ENCODE assay signal across 22 cellular contexts in the genomic region with DNA sequence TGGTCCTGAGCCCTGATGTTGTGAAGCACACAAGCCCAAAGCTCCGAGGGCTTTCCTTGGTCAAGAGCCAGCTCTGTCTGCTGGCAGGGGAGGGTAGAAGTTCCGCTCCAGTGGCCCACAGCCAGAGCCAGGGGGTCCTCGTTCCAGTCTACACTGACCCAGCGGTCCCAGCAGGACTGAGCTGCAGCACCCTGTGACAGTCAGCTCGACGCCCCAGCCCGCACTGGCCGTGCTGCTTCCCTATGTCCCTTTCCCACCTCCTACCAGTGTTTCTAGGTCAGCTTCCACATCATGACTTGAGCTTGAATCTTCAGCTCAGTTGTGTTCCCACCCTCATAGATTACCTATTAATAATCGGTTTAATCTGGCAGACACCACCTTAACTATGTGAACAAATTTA. TPM values are rescaled to one million over a fixed set of nuclear protein-coding genes. Genes with fewer than 3 reads are reported as not detected.
DNase-seq lines count a peak whose midpoint lies in the region; ATAC-seq and TF ChIP-seq lines count a peak whose summit lies in the region.
"Had no signal": no experiment of that assay in that cellular context is flagged by ENCODE, and none has a peak within 500 bp of the region (broad histone marks: within the 10 kb centered on the region; RNA-seq: fewer than 3 reads in every experiment).

No MANE protein-coding gene starts in this region.

- H3K4me3 Mint-ChIP-seq in CD8-positive, alpha-beta T cell: no peak overlapping the region
- H3K4me3 Mint-ChIP-seq: B cell; CD4-positive, alpha-beta T cell; CD8-positive, alpha-beta memory T cell had no signal

- peak; percentile 14 for DNase-seq in NCI-H1092 treated with DMSO at 0.1 percent for 48 hours (lab: John Stamatoyannopoulos, UW)
- no peak for DNase-seq in NCI-H1092 (lab: John Stamatoyannopoulos, UW)
- peak; percentile 14 to 17 for DNase-seq in thyroid gland
- DNase-seq in NCI-H1436 (lab: John Stamatoyannopoulos, UW): no peak
- DNase-seq in CD8-positive, alpha-beta T cell: no peak
- DNase-seq: AML-193; CD4-positive, alpha-beta T cell; CD8-positive, alpha-beta memory T cell; COR-L47; DMS 273 treated with DMSO at 0.1 percent for 48 hours; DMS153; DMS53; DMS79; DND-41; EL; GDM1 had no signal

- TF ChIP-seq CTCF in thyroid gland (IDR thresholded peaks at IDR 0.05): no peak
- no peak for TF ChIP-seq CTCF in CD8-positive, alpha-beta T cell (IDR thresholded peaks at IDR 0.05)

- whole genome bisulfite sequencing in thyroid gland, 2 donors: 65 to 66% methylated on average over 9 of the region's 9 CpGs

- TF ChIP-seq POLR2A in thyroid gland (IDR thresholded peaks at IDR 0.05): no peak

- H3K27me3 ChIP-seq in thyroid gland: no peaks in the 10 kb centered on the region
- no peaks in the 10 kb centered on the region for H3K27me3 ChIP-seq in CD8-positive, alpha-beta T cell (ENCODE audit: insufficient read depth, low read length)
- H3K27me3 ChIP-seq: BLaER1 treated with 17β-estradiol and CSF1 and Interleukin-3, amounts not matched to agents 10 nM and 100 nM had no signal

- no peaks in the 10 kb centered on the region for H3K4me1 ChIP-seq in thyroid gland
- no peaks in the 10 kb centered on the region for H3K4me1 ChIP-seq in CD8-positive, alpha-beta T cell (ENCODE audit: insufficient read depth, low read length)
- H3K4me1 ChIP-seq: A549; BLaER1 treated with 17β-estradiol and CSF1 and Interleukin-3, amounts not matched to agents 10 nM and 100 nM had no signal

- intact Hi-C loops in thyroid gland (cut with DNase I): loop anchor here (5.0 to 10.0 kb wide), 2 partner anchors 135 to 323 kb away; no protein-coding TSS in a partner anchor
- intact Hi-C loops in CD8-positive, alpha-beta T cell (cut with DNase I, micrococcal nuclease): no loop called here

- H3K27ac ChIP-seq in thyroid gland: no peak overlapping the region
- H3K27ac ChIP-seq in CD8-positive, alpha-beta T cell (ENCODE audit: low read depth, low read length): no peak overlapping the region
- H3K27ac ChIP-seq: 22Rv1; A549; BLaER1 treated with 17β-estradiol and CSF1 and Interleukin-3, amounts not matched to agents 10 nM and 100 nM; C4-2B had no signal

- CTCF ChIA-PET in CD8-positive, alpha-beta T cell (lab: Charles Lee): interaction anchor here (4.8 kb wide), 1 partner anchor 322 kb away, joined by 24 read pairs; no protein-coding TSS in a partner anchor

- H3K36me3 Mint-ChIP-seq in CD8-positive, alpha-beta T cell: no peaks in the 10 kb centered on the region
- H3K36me3 Mint-ChIP-seq: CD8-positive, alpha-beta memory T cell had no signal

- ATAC-seq in CD8-positive, alpha-beta T cell: no peak
- ATAC-seq: A549, GM12878 had no signal

- H3K27ac Mint-ChIP-seq in CD8-positive, alpha-beta T cell: no peak overlapping the region
- H3K27ac Mint-ChIP-seq: B cell; CD4-positive, alpha-beta T cell; CD8-positive, alpha-beta memory T cell had no signal

- peaks cover 7% of the 10 kb centered on the region for H3K4me1 Mint-ChIP-seq in CD8-positive, alpha-beta T cell (ENCODE audit: low read depth)

- H3K9me3 ChIP-seq in thyroid gland: no peaks in the 10 kb centered on the region
- no peaks in the 10 kb centered on the region for H3K9me3 ChIP-seq in CD8-positive, alpha-beta T cell (ENCODE audit: low read length)
- H3K9me3 ChIP-seq: A549; BLaER1 treated with 17β-estradiol and CSF1 and Interleukin-3, amounts not matched to agents 10 nM and 100 nM had no signal

- H3K4me3 ChIP-seq in thyroid gland (replicated peaks in 1 of 3): no peak overlapping the region
- no peak overlapping the region for H3K4me3 ChIP-seq in CD8-positive, alpha-beta T cell (ENCODE audit: low read depth, low read length)
- H3K4me3 ChIP-seq: A549; BLaER1 treated with 17β-estradiol and CSF1 and Interleukin-3, amounts not matched to agents 10 nM and 100 nM; GM12878 had no signal

- H3K36me3 ChIP-seq in thyroid gland: no peaks in the 10 kb centered on the region
- no peaks in the 10 kb centered on the region for H3K36me3 ChIP-seq in CD8-positive, alpha-beta T cell (ENCODE audit: insufficient read depth, low read length)
- H3K36me3 ChIP-seq: BLaER1 treated with 17β-estradiol and CSF1 and Interleukin-3, amounts not matched to agents 10 nM and 100 nM had no signal

- H3K27me3 Mint-ChIP-seq in CD8-positive, alpha-beta T cell (ENCODE audit: low read depth): peaks cover 12% of the 10 kb centered on the region

- H3K9me3 Mint-ChIP-seq in CD8-positive, alpha-beta T cell: no peaks in the 10 kb centered on the region
- H3K9me3 Mint-ChIP-seq: CD4-positive, alpha-beta T cell; CD8-positive, alpha-beta memory T cell had no signal

- POLR2A ChIA-PET in CD8-positive, alpha-beta T cell (lab: Charles Lee): no interaction called here

RNA-seq across cellular contexts. Expression of a gene that starts 22.5 kb away (rescaled TPM):
- 100 to 1,000 TPM in 3 of 4 donors, 10 to 100 TPM in 1; 99.3 to 150 (median 119) TPM for total RNA-seq in thyroid gland
- total RNA-seq in CD8-positive, alpha-beta T cell: 10 to 100 TPM; 49.6 to 57.0 TPM

Comparison
In these comparisons a context has a peak if more than half of its experiments do, and no peak if none do; other contexts are left out.
1. DNase-seq: peak in NCI-H1092 treated with DMSO at 0.1 percent for 48 hours (single experiment) and thyroid gland (2 of 2); none in NCI-H1092 (single experiment), NCI-H1436 (single experiment) and CD8-positive, alpha-beta T cell (0 of 7).